Comparison of ENCODE assay signal across 12 cellular contexts in the genomic region with DNA sequence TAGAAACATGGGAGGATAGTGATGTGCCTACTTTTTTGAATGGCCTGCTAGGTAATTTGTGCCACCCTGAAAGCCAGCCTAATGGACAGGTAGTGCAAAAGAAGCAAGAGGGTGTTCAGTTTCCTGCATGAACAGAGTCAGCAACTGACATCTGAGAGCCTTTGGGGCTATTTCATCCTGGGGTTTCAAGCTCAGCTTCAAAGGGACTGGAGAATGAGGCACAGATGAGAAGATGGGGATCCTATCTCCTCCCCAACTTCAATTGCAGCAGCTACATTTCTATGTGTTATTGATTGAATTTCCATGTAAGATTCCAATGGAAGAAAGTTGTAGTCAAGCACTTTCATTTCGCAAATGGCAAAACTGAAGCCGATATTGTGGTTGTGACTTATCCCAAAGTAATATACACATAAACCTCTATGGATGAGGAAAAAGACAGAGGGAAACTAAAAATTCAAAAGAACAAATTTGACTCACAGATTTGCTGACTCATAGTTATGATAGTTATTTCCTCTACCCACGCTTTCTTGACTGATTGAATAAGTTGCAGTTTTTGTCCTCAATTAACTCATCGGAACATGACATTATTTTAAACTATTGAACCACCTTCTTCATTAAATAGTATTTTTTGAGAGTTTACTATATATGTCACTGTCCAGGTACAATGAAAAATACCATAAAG. TPM values are rescaled to one million over a fixed set of nuclear protein-coding genes. Genes with fewer than 3 reads are reported as not detected.
A peak's percentile ranks its signal among the peaks of the same experiment; 100 is the strongest.
DNase-seq lines count a peak whose midpoint lies in the region; ATAC-seq and TF ChIP-seq lines count a peak whose summit lies in the region.
"Had no signal": no experiment of that assay in that cellular context is flagged by ENCODE, and none has a peak within 500 bp of the region (broad histone marks: within the 10 kb centered on the region; RNA-seq: fewer than 3 reads in every experiment).

No MANE protein-coding gene starts in this region.

- no peaks in the 10 kb centered on the region for H3K36me3 ChIP-seq in BJ (ENCODE audit: control insufficient read depth, insufficient read depth, low read length)

- DNase-seq in BJ (ENCODE audit: low read depth) (peak; percentile 38), HT1080 (ENCODE audit: low read depth) (peak; percentile 80), astrocyte of the spinal cord (ENCODE audit: low read depth, low spot score) (peak; percentile 75), kidney glomerular epithelial cell (lab: John Stamatoyannopoulos, UW) (peak; percentile 27), SIG-M5 treated with dmso at 0.1 percent for 504 hours (lab: John Stamatoyannopoulos, UW; ENCODE audit: unreplicated experiment) (no peak), left lobe of liver (ENCODE audit: low spot score) (no peak), HUDEP-2 (lab: John Stamatoyannopoulos, UW; ENCODE audit: unreplicated experiment in 76 of 76) (no peak)
- DNase-seq: activated CD8-positive, alpha-beta memory T cell treated with anti-CD3 and anti-CD28 coated beads for 24 hours; central memory CD4-positive, alpha-beta T cell; stimulated activated CD4-positive, alpha-beta T cell treated with anti-CD3 and anti-CD28 coated beads, Interleukin-15, amount 100 ng/mL, for 24 hours; stimulated activated naive CD4-positive, alpha-beta T cell treated with Interleukin-2 at 50 U/mL for 16 hours had no signal

- H3K27me3 ChIP-seq in BJ (ENCODE audit: control insufficient read depth, insufficient read depth, low read length) = no peaks in the 10 kb centered on the region

- POLR2A ChIA-PET in BJ (lab: Charles Lee) = no interaction called here

- TF ChIP-seq CTCF in BJ (IDR thresholded peaks at IDR 0.05; ENCODE audit: insufficient read depth, low read depth, low read length) (no peak), astrocyte of the spinal cord (IDR thresholded peaks at IDR 0.05; ENCODE audit: low read depth, low read length) (no peak)

- H3K4me3 ChIP-seq in BJ (ENCODE audit: low read depth, low read length) (no peak overlapping the region), astrocyte of the spinal cord (ENCODE audit: low read depth, low read length) (no peak overlapping the region)

- in situ Hi-C loops in astrocyte of the spinal cord (cut with HindIII; ENCODE audit: low sequenced_read_pairs) = no loop called here

- CTCF ChIA-PET in BJ (lab: Yijun Ruan, JAX) = interaction anchor here (0.7 to 1.6 kb wide), 3 partner anchors 11 to 35 kb away, joined by 3 to 4 read pairs (median 3); no protein-coding TSS in a partner anchor

- ATAC-seq in left lobe of liver (no peak), GM21515 (IDR thresholded peaks at IDR 0.05; ENCODE audit: unreplicated experiment) (no peak)

RNA-seq across cellular contexts. Expression of gene NRP1, which starts 42.6 kb away (rescaled TPM):
- polyA plus RNA-seq in BJ (2011; rRNA removed) = 141 and 165 TPM in 2 replicates
- 150 and 187 TPM in 2 replicates for polyA minus RNA-seq in BJ (2011; rRNA and poly(A)+ RNA removed)
- total RNA-seq in HT1080 (2014; rRNA removed; shearing (Covaris generic)) = 219 and 281 TPM in 2 replicates
- 136 and 183 TPM in 2 replicates for polyA plus RNA-seq in HT1080 (2015; cell fraction: cytosol; rRNA removed)
- 744 and 771 TPM in 2 replicates for polyA plus RNA-seq in HT1080 (2015; cell fraction: nucleus; rRNA removed)
- total RNA-seq in left lobe of liver = 20.6 TPM

Comparison
In these comparisons a context has a peak if more than half of its experiments do, and no peak if none do; other contexts are left out.
1. DNase-seq: peak in BJ (single experiment), HT1080 (single experiment), astrocyte of the spinal cord (single experiment) and kidney glomerular epithelial cell (single experiment); none in SIG-M5 treated with dmso at 0.1 percent for 504 hours (single experiment), left lobe of liver (single experiment) and HUDEP-2 (0 of 76).
2. RNA of gene NRP1, which starts 42.6 kb away (total RNA-seq): 219 to 281 TPM in HT1080; 20.6 TPM in left lobe of liver (single experiment); every median in the first group is over 10 times any median in the second.